9 cellular contexts compared by ENCODE assay signal in the genomic region with DNA sequence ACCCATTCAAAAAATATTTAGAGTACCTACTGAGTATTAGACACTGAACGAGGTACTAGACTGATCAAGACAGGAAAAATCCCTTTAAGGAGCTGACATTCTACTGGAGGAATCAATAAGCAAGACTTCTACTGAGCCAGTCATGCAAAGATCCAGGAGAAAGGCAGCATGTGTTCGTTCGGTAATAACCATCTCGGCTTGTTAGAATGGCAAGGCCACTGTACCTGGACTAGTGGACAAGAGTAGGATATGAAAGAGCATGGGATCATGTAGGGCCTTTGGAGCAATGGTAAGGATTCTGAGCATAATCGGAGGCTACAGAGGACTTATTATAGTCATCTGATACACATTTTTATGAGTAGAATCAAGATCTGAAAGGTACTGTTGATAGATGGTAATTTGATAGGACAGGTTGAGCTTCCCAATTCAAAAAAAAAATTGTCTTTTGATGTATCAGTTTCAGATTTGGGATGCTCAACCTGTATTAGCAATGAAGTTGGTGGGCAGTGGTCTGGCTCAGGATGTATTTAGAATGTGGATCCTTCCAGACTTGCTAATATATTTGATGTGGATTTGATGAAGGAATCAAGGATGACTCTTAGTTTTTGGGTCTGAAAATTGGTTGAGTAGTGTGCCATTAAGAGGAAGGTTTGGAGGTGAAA. TPM values are rescaled to one million over a fixed set of nuclear protein-coding genes. Genes with fewer than 3 reads are reported as not detected.
A peak's percentile ranks its signal among the peaks of the same experiment; 100 is the strongest.
DNase-seq lines count a peak whose midpoint lies in the region; ATAC-seq and TF ChIP-seq lines count a peak whose summit lies in the region.
"Had no signal": no experiment of that assay in that cellular context is flagged by ENCODE, and none has a peak within 500 bp of the region (broad histone marks: within the 10 kb centered on the region; RNA-seq: fewer than 3 reads in every experiment).

No MANE protein-coding gene starts in this region.

- no peak overlapping the region for H2AFZ ChIP-seq in OCI-LY3 (ENCODE audit: low read depth, low read length)
- H2AFZ ChIP-seq in smooth muscle cell (ENCODE audit: low read depth) = no peak overlapping the region

- H3K9me3 Mint-ChIP-seq in effector memory CD8-positive, alpha-beta T cell = no peaks in the 10 kb centered on the region

- H3K27ac Mint-ChIP-seq in effector memory CD8-positive, alpha-beta T cell = peak overlapping the region; percentile 87 to 99

- ATAC-seq in effector memory CD8-positive, alpha-beta T cell (replicated peaks) = no peak

- H4K20me1 ChIP-seq in OCI-LY3 (ENCODE audit: insufficient read depth, low read length) (peaks cover 32% of the 10 kb centered on the region), smooth muscle cell (ENCODE audit: low read depth) (peaks cover 12% of the 10 kb centered on the region)

- peaks cover 55% of the 10 kb centered on the region for H3F3A ChIP-seq in smooth muscle cell (ENCODE audit: low read depth)

- no peaks in the 10 kb centered on the region for H3K27me3 Mint-ChIP-seq in effector memory CD8-positive, alpha-beta T cell

- H3K4me3 Mint-ChIP-seq in effector memory CD8-positive, alpha-beta T cell = peak overlapping the region in 1 of 2 donors; percentile 19

- H3K27me3 ChIP-seq in OCI-LY3 (ENCODE audit: low read depth, low read length) = no peaks in the 10 kb centered on the region
- no peaks in the 10 kb centered on the region for H3K27me3 ChIP-seq in smooth muscle cell (ENCODE audit: low read depth)
- H3K27me3 ChIP-seq in BE2C = no peaks in the 10 kb centered on the region

- H3K4me3 ChIP-seq in OCI-LY3 (ENCODE audit: low read length) = peak overlapping the region; percentile 17
- H3K4me3 ChIP-seq in smooth muscle cell = no peak overlapping the region
- H3K4me3 ChIP-seq in BE2C (ENCODE audit: low read depth, low read length) = no peak overlapping the region

- H3K4me1 ChIP-seq in OCI-LY3 (ENCODE audit: low read length) = peaks cover 56% of the 10 kb centered on the region
- peaks cover 17% of the 10 kb centered on the region for H3K4me1 ChIP-seq in smooth muscle cell (ENCODE audit: low read depth)
- no peaks in the 10 kb centered on the region; the same call in 1 of the 2 replicates for H3K4me1 ChIP-seq in BE2C

- in situ Hi-C loops in KBM-7 (cut with MboI; ENCODE audit: low pct_unique_long_range_greater_than_20kb, low sequenced_read_pairs) = no loop called here

- TF ChIP-seq CTCF in OCI-LY3 (IDR thresholded peaks at IDR 0.05; ENCODE audit: low read depth, low read length) (no peak), smooth muscle cell (IDR thresholded peaks at IDR 0.05; ENCODE audit: borderline replicate concordance, insufficient read depth, poor library complexity, severe bottlenecking) (no peak), BE2C (IDR thresholded peaks at IDR 0.05; ENCODE audit: low read depth, low read length) (no peak)

- 0 out of 2 replicates have a peak overlapping the region, but pooled peaks have one; percentile 6 for H3K9ac ChIP-seq in OCI-LY3 (ENCODE audit: low read length)
- H3K9ac ChIP-seq in smooth muscle cell (ENCODE audit: low read depth) = no peak overlapping the region

- 87% methylated on average over 5 of the region's 5 CpGs for WGBS in smooth muscle cell (ENCODE audit: low lambda C conversion rate)

- H3K27ac ChIP-seq in OCI-LY3 (ENCODE audit: low read length) = peak overlapping the region; percentile 91
- H3K27ac ChIP-seq in smooth muscle cell (ENCODE audit: low read depth) = peak overlapping the region; percentile 99
- H3K27ac ChIP-seq: C4-2B had no signal

- H3K4me1 Mint-ChIP-seq in effector memory CD8-positive, alpha-beta T cell (ENCODE audit: low read depth in 2 of 2) = peaks cover 34 to 60% of the 10 kb centered on the region in 2 donors

- H3K79me2 ChIP-seq in OCI-LY3 (ENCODE audit: low read length) = peaks cover 70% of the 10 kb centered on the region
- H3K79me2 ChIP-seq in smooth muscle cell (ENCODE audit: low read depth) = peaks cover 60% of the 10 kb centered on the region

- H3K36me3 ChIP-seq in OCI-LY3 (replicated peaks; ENCODE audit: low read depth, low read length) = peaks cover 49% of the 10 kb centered on the region
- H3K36me3 ChIP-seq in smooth muscle cell (ENCODE audit: low read depth) = peaks cover 8% of the 10 kb centered on the region
- H3K36me3 ChIP-seq in BE2C = peaks cover 35% of the 10 kb centered on the region

- peak; percentile 51 for DNase-seq in NCI-H2171 treated with DMSO at 0.1 percent for 48 hours (lab: John Stamatoyannopoulos, UW)
- no peak for DNase-seq in NCI-H2171 (lab: John Stamatoyannopoulos, UW)
- DNase-seq in effector memory CD8-positive, alpha-beta T cell = no peak
- DNase-seq in smooth muscle cell (lab: John Stamatoyannopoulos, UW; ENCODE audit: unreplicated experiment) = no peak
- no peak for DNase-seq in midbrain (lab: John Stamatoyannopoulos, UW)
- DNase-seq in BE2C = no peak
- no peak for DNase-seq in KBM-7

- no peaks in the 10 kb centered on the region for H3K9me3 ChIP-seq in OCI-LY3 (ENCODE audit: insufficient read depth, low read length)
- H3K9me3 ChIP-seq in smooth muscle cell (replicated peaks; ENCODE audit: low read depth) = no peaks in the 10 kb centered on the region
- H3K9me3 ChIP-seq in BE2C = no peaks in the 10 kb centered on the region

- H3K36me3 Mint-ChIP-seq in effector memory CD8-positive, alpha-beta T cell (ENCODE audit: insufficient read depth) = peaks cover 76% of the 10 kb centered on the region

- H3K4me2 ChIP-seq in OCI-LY3 (ENCODE audit: low read length) (peak overlapping the region; percentile 88), smooth muscle cell (peak overlapping the region; percentile 92)

RNA-seq across cellular contexts. Expression of a gene that starts 2.3 kb away (rescaled TPM):
- total RNA-seq in smooth muscle cell = 11.1 and 14.7 TPM in 2 replicates
- polyA plus RNA-seq in smooth muscle cell = 37.2 and 56.7 TPM in 2 replicates
- polyA plus RNA-seq in BE2C (2012; ENCODE audit: insufficient read depth, insufficient read length, low read depth) = 43.4 TPM

RNA-seq across cellular contexts. Expression of a gene that starts 26.6 kb away (rescaled TPM):
- total RNA-seq in smooth muscle cell = 241 and 286 TPM in 2 replicates
- 198 and 236 TPM in 2 replicates for polyA plus RNA-seq in smooth muscle cell
- polyA plus RNA-seq in BE2C (2012; ENCODE audit: insufficient read depth, insufficient read length, low read depth) = 256 TPM
